10 cellular contexts compared by ENCODE assay signal in the genomic region with DNA sequence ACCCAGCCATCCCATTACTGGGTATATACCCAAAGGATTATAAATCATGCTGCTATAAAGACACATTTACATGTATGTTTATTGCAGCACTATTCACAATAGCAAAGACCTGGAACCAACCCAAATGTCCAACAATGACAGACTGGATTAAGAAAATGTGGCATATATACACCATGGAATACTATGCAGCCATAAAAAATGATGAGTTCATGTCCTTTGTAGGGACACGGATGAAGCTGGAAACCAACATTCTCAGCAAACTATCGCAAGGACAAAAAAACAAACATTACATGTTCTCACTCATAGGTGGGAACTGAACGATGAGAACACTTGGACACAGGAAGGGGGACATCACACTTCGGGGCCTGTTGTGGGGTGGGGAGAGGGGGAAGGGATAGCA. TPM values are rescaled to one million over a fixed set of nuclear protein-coding genes. Genes with fewer than 3 reads are reported as not detected.
A peak's percentile ranks its signal among the peaks of the same experiment; 100 is the strongest.
DNase-seq lines count a peak whose midpoint lies in the region; ATAC-seq, FAIRE-seq and TF ChIP-seq lines count a peak whose summit lies in the region.
"Not testable (repeated sequence)": the region's sequence is repeated elsewhere in the genome, so short reads cannot be mapped to it uniquely, and the experiment has no call there.
"Had no signal": no experiment of that assay in that cellular context is flagged by ENCODE, and none has a peak within 500 bp of the region (broad histone marks: within the 10 kb centered on the region; RNA-seq: fewer than 3 reads in every experiment).

No MANE protein-coding gene starts in this region.

- H3K27ac Mint-ChIP-seq in activated CD4-positive, alpha-beta T cell treated with anti-CD3 and anti-CD28 coated beads for 36 hours = peak overlapping the region; percentile 76
- peak overlapping the region; percentile 44 for H3K27ac Mint-ChIP-seq in activated naive CD8-positive, alpha-beta T cell treated with anti-CD3 and anti-CD28 coated beads, Interleukin-2, amount 10 ng/mL, durations not matched to agents 7 days and 5 days
- not testable (repeated sequence) for H3K27ac Mint-ChIP-seq in endothelial cell (ENCODE audit: unreplicated experiment); osteocyte (ENCODE audit: unreplicated experiment)

- ATAC-seq in activated CD4-positive, alpha-beta T cell treated with anti-CD3 and anti-CD28 coated beads for 36 hours; activated naive CD8-positive, alpha-beta T cell treated with anti-CD3 and anti-CD28 coated beads, Interleukin-2, amount 10 ng/mL, durations not matched to agents 7 days and 5 days (ENCODE audit: low read depth); HepG2: not testable (repeated sequence)

- intact Hi-C loops in activated CD4-positive, alpha-beta T cell treated with anti-CD3 and anti-CD28 coated beads for 36 hours (cut with DNase I, micrococcal nuclease) = loop anchor here in 1 of 2 experiments (10.0 kb wide), 2 partner anchors 263 to 1023 kb away; partner anchors contain the start of genes CDC27 and PNPO
- intact Hi-C loops in HepG2 (cut with micrococcal nuclease; ENCODE audit: unreplicated experiment) = loop anchor here (2.0 kb wide), 2 partner anchors 21 to 45 kb away; no protein-coding TSS in a partner anchor

- H3K36me3 ChIP-seq in GM06990 (ENCODE audit: control insufficient read depth, insufficient read depth, low read length); HepG2 (replicated peaks in 1 of 2; ENCODE audit: control insufficient read depth in 1 of 2, insufficient read depth in 2 of 2, low read length in 2 of 2): not testable (repeated sequence)
- H3K36me3 ChIP-seq in MG63 = peaks cover 22% of the 10 kb centered on the region

- H3K9me3 Mint-ChIP-seq in activated CD4-positive, alpha-beta T cell treated with anti-CD3 and anti-CD28 coated beads for 36 hours (ENCODE audit: low read depth); activated naive CD8-positive, alpha-beta T cell treated with anti-CD3 and anti-CD28 coated beads, Interleukin-2, amount 10 ng/mL, durations not matched to agents 7 days and 5 days; endothelial cell (ENCODE audit: unreplicated experiment); osteocyte (ENCODE audit: unreplicated experiment): not testable (repeated sequence)

- H3K9me3 ChIP-seq in MG63; HepG2 (ENCODE audit: low read length): not testable (repeated sequence)

- peak overlapping the region; percentile 81 for H3K4me3 Mint-ChIP-seq in activated CD4-positive, alpha-beta T cell treated with anti-CD3 and anti-CD28 coated beads for 36 hours
- H3K4me3 Mint-ChIP-seq in activated naive CD8-positive, alpha-beta T cell treated with anti-CD3 and anti-CD28 coated beads, Interleukin-2, amount 10 ng/mL, durations not matched to agents 7 days and 5 days = peak overlapping the region; percentile 81
- H3K4me3 Mint-ChIP-seq in endothelial cell (ENCODE audit: unreplicated experiment) (peak overlapping the region; percentile 87), osteocyte (ENCODE audit: unreplicated experiment) (peak overlapping the region; percentile 66)

- H3K4me2 ChIP-seq in HepG2 (ENCODE audit: low read depth, low read length) = peak overlapping the region; percentile 38; the same call in 1 of the 2 replicates

- peak overlapping the region; percentile 84 for H3K4me3 ChIP-seq in GM06990 (replicated peaks; ENCODE audit: low read depth, low read length)
- peak overlapping the region; percentile 89 for H3K4me3 ChIP-seq in MG63
- H3K4me3 ChIP-seq in HepG2 (replicated peaks in 1 of 3; ENCODE audit: insufficient read depth in 1 of 3, low read depth in 2 of 3, low read length in 3 of 3) = peak overlapping the region in 1 of 3 experiments; percentile 87; a peak in 2 of 6 replicates

- H2AFZ ChIP-seq in HepG2 (ENCODE audit: low read length) = not testable (repeated sequence)

- H3K27me3 Mint-ChIP-seq in activated CD4-positive, alpha-beta T cell treated with anti-CD3 and anti-CD28 coated beads for 36 hours; activated naive CD8-positive, alpha-beta T cell treated with anti-CD3 and anti-CD28 coated beads, Interleukin-2, amount 10 ng/mL, durations not matched to agents 7 days and 5 days; endothelial cell (ENCODE audit: unreplicated experiment); osteocyte (ENCODE audit: unreplicated experiment): not testable (repeated sequence)

- TF ChIP-seq CTCF in GM06990 (IDR thresholded peaks at IDR 0.05; ENCODE audit: insufficient read depth, low read length, poor library complexity, severe bottlenecking); endothelial cell (IDR thresholded peaks at IDR 0.05; ENCODE audit: unreplicated experiment); HepG2 (CRISPR knock-in tag; IDR thresholded peaks at IDR 0.05); osteocyte (IDR thresholded peaks at IDR 0.05): not testable (repeated sequence)

- H3K36me3 Mint-ChIP-seq in activated CD4-positive, alpha-beta T cell treated with anti-CD3 and anti-CD28 coated beads for 36 hours (ENCODE audit: low read depth); activated naive CD8-positive, alpha-beta T cell treated with anti-CD3 and anti-CD28 coated beads, Interleukin-2, amount 10 ng/mL, durations not matched to agents 7 days and 5 days; endothelial cell (ENCODE audit: low read depth, unreplicated experiment); osteocyte (ENCODE audit: unreplicated experiment): not testable (repeated sequence)

- in situ Hi-C loops in HepG2 (cut with HindIII; ENCODE audit: extremely low pct_ligation_motif_present, low pct_unique_long_range_greater_than_20kb) = not testable (repeated sequence)

- peaks cover 34% of the 10 kb centered on the region for H3K4me1 Mint-ChIP-seq in activated CD4-positive, alpha-beta T cell treated with anti-CD3 and anti-CD28 coated beads for 36 hours
- H3K4me1 Mint-ChIP-seq in activated naive CD8-positive, alpha-beta T cell treated with anti-CD3 and anti-CD28 coated beads, Interleukin-2, amount 10 ng/mL, durations not matched to agents 7 days and 5 days = peaks cover 27% of the 10 kb centered on the region
- H3K4me1 Mint-ChIP-seq in endothelial cell (ENCODE audit: unreplicated experiment) (peaks cover 17% of the 10 kb centered on the region), osteocyte (ENCODE audit: unreplicated experiment) (peaks cover 27% of the 10 kb centered on the region)

- FAIRE-seq in HepG2 (lab: Jason Lieb, UNC) = not testable (repeated sequence)

- POLR2A ChIA-PET in activated CD4-positive, alpha-beta T cell treated with anti-CD3 and anti-CD28 coated beads for 36 hours (lab: Charles Lee); activated naive CD8-positive, alpha-beta T cell treated with anti-CD3 and anti-CD28 coated beads, Interleukin-2, amount 10 ng/mL, durations not matched to agents 7 days and 5 days (lab: Charles Lee); HepG2 (lab: Yijun Ruan, JAX): not testable (repeated sequence)

- H3K27ac ChIP-seq in HepG2 (ENCODE audit: extremely low read length, insufficient read depth, low read length) = not testable (repeated sequence)

- TF ChIP-seq EP300 in HepG2 (IDR thresholded peaks at IDR 0.05; ENCODE audit: low read depth in 2 of 2, low read length in 2 of 2); HepG2 (CRISPR knock-in tag; IDR thresholded peaks at IDR 0.05; ENCODE audit: borderline replicate concordance): not testable (repeated sequence)

- H3K27me3 ChIP-seq in GM06990 (replicated peaks; ENCODE audit: control insufficient read depth, insufficient read depth, low read length); MG63; HepG2 (ENCODE audit: control insufficient read depth in 1 of 2, insufficient read depth in 2 of 2, low read length in 2 of 2): not testable (repeated sequence)

- BruUV-seq in HepG2 (replicated peaks; lab: Mats Ljungman, UMichigan) = not testable (repeated sequence)

- CTCF ChIA-PET in activated CD4-positive, alpha-beta T cell treated with anti-CD3 and anti-CD28 coated beads for 36 hours (lab: Charles Lee) = interaction anchor here (1.4 kb wide), 1 partner anchor 19 kb away, joined by 3 read pairs; no protein-coding TSS in a partner anchor
- CTCF ChIA-PET in HepG2 (lab: Yijun Ruan, JAX; ENCODE audit: low intra/inter-chr PET ratio, low total read pairs) = not testable (repeated sequence)

- TF ChIP-seq RAD21 in HepG2 (CRISPR knock-in tag; IDR thresholded peaks at IDR 0.05) = not testable (repeated sequence)

- H3K4me1 ChIP-seq in HepG2 (ENCODE audit: insufficient read depth, low read length) = peaks cover 31% of the 10 kb centered on the region

- not testable (repeated sequence) for TF ChIP-seq POLR2A in HepG2 (IDR thresholded peaks at IDR 0.05; ENCODE audit: insufficient read depth in 1 of 2, low read depth in 2 of 2, low read length in 2 of 2)

- peaks cover 15% of the 10 kb centered on the region for H4K20me1 ChIP-seq in HepG2 (ENCODE audit: insufficient read depth, low read length)

- H3K9ac ChIP-seq in HepG2 (ENCODE audit: insufficient read depth, low read depth, low read length) = not testable (repeated sequence)

- H3K79me2 ChIP-seq in HepG2 (ENCODE audit: insufficient read depth, low read length) = peaks cover 40% of the 10 kb centered on the region

- not testable (repeated sequence) for DNase-seq in GM06990 (ENCODE audit: extremely low read depth, insufficient read length); MG63; activated CD4-positive, alpha-beta T cell treated with anti-CD3 and anti-CD28 coated beads for 36 hours; activated naive CD8-positive, alpha-beta T cell treated with anti-CD3 and anti-CD28 coated beads, Interleukin-2, amount 10 ng/mL, durations not matched to agents 7 days and 5 days; endothelial cell (ENCODE audit: low spot score); HepG2 (ENCODE audit: low spot score); osteocyte (ENCODE audit: extremely low spot score, unreplicated experiment)

- WGBS in HepG2 (ENCODE audit: low lambda C conversion rate) = 14% methylated on average over 4 of the region's 4 CpGs

RNA-seq across cellular contexts. Expression of gene GOSR2, which starts 1.0 kb away (rescaled TPM):
- total RNA-seq in MG63 (2014; rRNA removed; shearing (Covaris generic); ENCODE audit: low replicate concordance) = 27.1 and 32.2 TPM in 2 replicates
- 10 to 100 TPM; 38.9 to 42.7 TPM for total RNA-seq in activated CD4-positive, alpha-beta T cell treated with anti-CD3 and anti-CD28 coated beads for 36 hours
- 10 to 100 TPM; 67.2 to 68.5 TPM for total RNA-seq in activated naive CD8-positive, alpha-beta T cell treated with anti-CD3 and anti-CD28 coated beads, Interleukin-2, amount 10 ng/mL, durations not matched to agents 7 days and 5 days
- total RNA-seq in endothelial cell (ENCODE audit: unreplicated experiment) (51.2 TPM), HepG2 (2016; rRNA removed; fragmentation: Illumina TruSeq; extraction: Trizol) (63.9 and 69.8 TPM in 2 replicates), osteocyte (58.0 and 63.7 TPM in 2 replicates)
- total RNA-seq in HepG2 (2016; cell fraction: cytosol; rRNA removed; fragmentation: Illumina TruSeq; extraction: Trizol; ENCODE audit: low read depth) = 32.8 and 35.9 TPM in 2 replicates
- total RNA-seq in HepG2 (2016; cell fraction: insoluble cytoplasmic fraction; rRNA removed; fragmentation: Illumina TruSeq; extraction: Trizol) = 60.6 and 68.2 TPM in 2 replicates
- 50.4 and 52.5 TPM in 2 replicates for total RNA-seq in HepG2 (2016; cell fraction: membrane; rRNA removed; fragmentation: Illumina TruSeq; extraction: Trizol)
- total RNA-seq in HepG2 (2016; cell fraction: nucleus; rRNA removed; fragmentation: Illumina TruSeq; extraction: Trizol) = 67.6 and 76.5 TPM in 2 replicates
- polyA plus RNA-seq in HepG2 (2011; rRNA removed) = 61.5 and 63.7 TPM in 2 replicates
- 37.5 and 43.3 TPM in 2 replicates for polyA plus RNA-seq in HepG2 (2011; cell fraction: cytosol; rRNA removed)
- polyA plus RNA-seq in HepG2 (2011; cell fraction: nucleus; rRNA removed) = 85.8 and 95.1 TPM in 2 replicates
- 31.0 and 31.7 TPM in 2 replicates for polyA plus RNA-seq in HepG2 (2012)
- polyA plus RNA-seq in HepG2 (2016; cell fraction: cytosol; fragmentation: Illumina TruSeq; extraction: Trizol; ENCODE audit: low read depth) = 34.8 and 42.5 TPM in 2 replicates
- 68.7 and 71.7 TPM in 2 replicates for polyA plus RNA-seq in HepG2 (2016; cell fraction: insoluble cytoplasmic fraction; fragmentation: Illumina TruSeq; extraction: Trizol; ENCODE audit: low read depth)
- polyA plus RNA-seq in HepG2 (2016; cell fraction: membrane; fragmentation: Illumina TruSeq; extraction: Trizol; ENCODE audit: low read depth) = 40.0 and 42.5 TPM in 2 replicates
- 61.9 and 64.3 TPM in 2 replicates for polyA plus RNA-seq in HepG2 (2016; cell fraction: nucleus; fragmentation: Illumina TruSeq; extraction: Trizol; ENCODE audit: insufficient read depth, low read depth)
- polyA minus RNA-seq in HepG2 (2011; rRNA and poly(A)+ RNA removed; ENCODE audit: low replicate concordance) = 76.3 and 91.4 TPM in 2 replicates
- 18.7 and 21.0 TPM in 2 replicates for polyA minus RNA-seq in HepG2 (2011; cell fraction: cytosol; rRNA and poly(A)+ RNA removed)
- 181 and 186 TPM in 2 replicates for polyA minus RNA-seq in HepG2 (2011; cell fraction: nucleus; rRNA and poly(A)+ RNA removed)

RNA-seq across cellular contexts. Expression of gene RPRML, which starts 57.1 kb away (rescaled TPM):
- 0.42 and 2.2 TPM in 2 replicates for total RNA-seq in MG63 (2014; rRNA removed; shearing (Covaris generic); ENCODE audit: low replicate concordance)
- total RNA-seq in activated CD4-positive, alpha-beta T cell treated with anti-CD3 and anti-CD28 coated beads for 36 hours = not detected
- not detected for total RNA-seq in activated naive CD8-positive, alpha-beta T cell treated with anti-CD3 and anti-CD28 coated beads, Interleukin-2, amount 10 ng/mL, durations not matched to agents 7 days and 5 days
- total RNA-seq in endothelial cell (ENCODE audit: unreplicated experiment) = not detected
- total RNA-seq in HepG2 (2016; rRNA removed; fragmentation: Illumina TruSeq; extraction: Trizol) = not detected in 2 replicates
- total RNA-seq in HepG2 (2016; cell fraction: cytosol; rRNA removed; fragmentation: Illumina TruSeq; extraction: Trizol; ENCODE audit: low read depth) = not detected in 2 replicates
- not detected in 2 replicates for total RNA-seq in HepG2 (2016; cell fraction: insoluble cytoplasmic fraction; rRNA removed; fragmentation: Illumina TruSeq; extraction: Trizol)
- total RNA-seq in HepG2 (2016; cell fraction: membrane; rRNA removed; fragmentation: Illumina TruSeq; extraction: Trizol) = not detected in 2 replicates
- not detected in 2 replicates for total RNA-seq in HepG2 (2016; cell fraction: nucleus; rRNA removed; fragmentation: Illumina TruSeq; extraction: Trizol)
- not detected in 2 replicates for polyA plus RNA-seq in HepG2 (2011; rRNA removed)
- polyA plus RNA-seq in HepG2 (2011; cell fraction: cytosol; rRNA removed) = not detected in 2 replicates
- polyA plus RNA-seq in HepG2 (2011; cell fraction: nucleus; rRNA removed) = not detected in 2 replicates
- polyA plus RNA-seq in HepG2 (2012) = 0.17 TPM in 1 of 2 replicates, not detected in the other
- not detected in 2 replicates for polyA plus RNA-seq in HepG2 (2016; cell fraction: cytosol; fragmentation: Illumina TruSeq; extraction: Trizol; ENCODE audit: low read depth)
- not detected in 2 replicates for polyA plus RNA-seq in HepG2 (2016; cell fraction: insoluble cytoplasmic fraction; fragmentation: Illumina TruSeq; extraction: Trizol; ENCODE audit: low read depth)
- polyA plus RNA-seq in HepG2 (2016; cell fraction: membrane; fragmentation: Illumina TruSeq; extraction: Trizol; ENCODE audit: low read depth) = not detected in 2 replicates
- not detected in 2 replicates for polyA plus RNA-seq in HepG2 (2016; cell fraction: nucleus; fragmentation: Illumina TruSeq; extraction: Trizol; ENCODE audit: insufficient read depth, low read depth)
- not detected in 2 replicates for polyA minus RNA-seq in HepG2 (2011; rRNA and poly(A)+ RNA removed; ENCODE audit: low replicate concordance)
- polyA minus RNA-seq in HepG2 (2011; cell fraction: cytosol; rRNA and poly(A)+ RNA removed) = not detected in 2 replicates
- polyA minus RNA-seq in HepG2 (2011; cell fraction: nucleus; rRNA and poly(A)+ RNA removed) = not detected in 2 replicates
- total RNA-seq in osteocyte = not detected in 2 replicates
- total RNA-seq: glomerular endothelial cell, osteoblast had no signal
- polyA plus RNA-seq: CD14-positive monocyte had no signal
